ENCODE assay signal across 8 cellular contexts in genomic region chr3:197627160-197627771, GRCh38.
DNase-seq lines count a peak whose midpoint lies in the region; ATAC-seq and TF ChIP-seq lines count a peak whose summit lies in the region.
"Not testable (repeated sequence)": the region's sequence is repeated elsewhere in the genome, so short reads cannot be mapped to it uniquely, and the experiment has no call there.

No MANE protein-coding gene starts in this region.

- not testable (repeated sequence) for TF ChIP-seq RAD21 in liver (IDR thresholded peaks at IDR 0.05)

- not testable (repeated sequence) for TF ChIP-seq EP300 in sigmoid colon (IDR thresholded peaks at IDR 0.05)

- intact Hi-C loops in sigmoid colon (cut with DNase I), result not testable (repeated sequence)

- H3K9ac ChIP-seq in liver (ENCODE audit: low read depth in 1 of 2, low read length in 2 of 2), result not testable (repeated sequence)

- H3K27ac Mint-ChIP-seq in activated T-cell treated with anti-CD3 and anti-CD28 coated beads, Interleukin-2, amount 50 U/mL, for 72 hours, result not testable (repeated sequence)

- not testable (repeated sequence) for H3K27me3 ChIP-seq in AG04450 (ENCODE audit: control insufficient read depth, insufficient read depth, low read length); liver (ENCODE audit: control insufficient read depth in 4 of 4, insufficient read depth in 4 of 4, low read length in 3 of 4); sigmoid colon

- WGBS in liver, result 2% methylated on average over 16 of the region's 67 CpGs
- 0% methylated on average over 30 to 38 of the region's 67 CpGs for WGBS in sigmoid colon, 2 donors

- DNase-seq in AG04450 (ENCODE audit: low read depth, low spot score); epithelial cell of esophagus (ENCODE audit: low read depth); sigmoid colon: not testable (repeated sequence)
- peak; percentile 29 to 41 for DNase-seq in activated T-cell treated with anti-CD3 and anti-CD28 coated beads, Interleukin-2, amount 50 U/mL, for 72 hours

- CTCF ChIA-PET in AG04450 (lab: Charles Lee), result not testable (repeated sequence)

- POLR2A ChIA-PET in AG04450 (lab: Yijun Ruan, JAX), result not testable (repeated sequence)

- TF ChIP-seq POLR2A in sigmoid colon (IDR thresholded peaks at IDR 0.05), result not testable (repeated sequence)

- H3K27me3 Mint-ChIP-seq in activated T-cell treated with anti-CD3 and anti-CD28 coated beads, Interleukin-2, amount 50 U/mL, for 72 hours (ENCODE audit: low read depth), result not testable (repeated sequence)

- peak overlapping the region; percentile 82 to 83 for H3K4me3 Mint-ChIP-seq in activated T-cell treated with anti-CD3 and anti-CD28 coated beads, Interleukin-2, amount 50 U/mL, for 72 hours

- not testable (repeated sequence) for H3K36me3 Mint-ChIP-seq in activated T-cell treated with anti-CD3 and anti-CD28 coated beads, Interleukin-2, amount 50 U/mL, for 72 hours (ENCODE audit: insufficient read depth in 2 of 2)

- ATAC-seq in GM19351 (IDR thresholded peaks at IDR 0.05; ENCODE audit: unreplicated experiment) (peak; percentile 58), HG02852 (IDR thresholded peaks at IDR 0.05; ENCODE audit: unreplicated experiment) (peak; percentile 37)
- ATAC-seq in activated T-cell treated with anti-CD3 and anti-CD28 coated beads, Interleukin-2, amount 50 U/mL, for 72 hours (replicated peaks in 1 of 2), result peak; percentile 62 to 71

- not testable (repeated sequence) for H3K36me3 ChIP-seq in KOPT-K1 (ENCODE audit: insufficient read depth, low read length); liver (ENCODE audit: control insufficient read depth in 4 of 4, insufficient read depth in 3 of 4, low read depth in 1 of 4, low read length in 3 of 4); sigmoid colon

- H3K4me1 Mint-ChIP-seq in activated T-cell treated with anti-CD3 and anti-CD28 coated beads, Interleukin-2, amount 50 U/mL, for 72 hours (ENCODE audit: low read depth), result not testable (repeated sequence)

- H3K9me3 Mint-ChIP-seq in activated T-cell treated with anti-CD3 and anti-CD28 coated beads, Interleukin-2, amount 50 U/mL, for 72 hours, result not testable (repeated sequence)

- not testable (repeated sequence) for TF ChIP-seq CTCF in AG04450 (IDR thresholded peaks at IDR 0.05; ENCODE audit: low read depth, low read length); epithelial cell of esophagus (IDR thresholded peaks at IDR 0.05; ENCODE audit: insufficient read depth, low read depth, low read length, missing control alignments); liver (IDR thresholded peaks at IDR 0.05; ENCODE audit: low read depth, low read length, missing input control); sigmoid colon (IDR thresholded peaks at IDR 0.05)

- H3K27ac ChIP-seq in AG04450 (ENCODE audit: low read depth, low read length), result not testable (repeated sequence)
- H3K27ac ChIP-seq in KOPT-K1 (ENCODE audit: low read depth, low read length, poor library complexity, severe bottlenecking), result peak overlapping the region; percentile 60
- peak overlapping the region; percentile 62 to 71 for H3K27ac ChIP-seq in liver (ENCODE audit: low read depth in 1 of 2, low read length in 2 of 2)
- H3K27ac ChIP-seq in sigmoid colon, result peak overlapping the region; percentile 80 to 92 (median 88)

- H3K9me3 ChIP-seq in AG04450 (ENCODE audit: control insufficient read depth, insufficient read depth, low read length); KOPT-K1 (ENCODE audit: insufficient read depth, low read length, poor library complexity, severe bottlenecking); liver (ENCODE audit: control insufficient read depth in 4 of 4, low read length in 3 of 4); sigmoid colon: not testable (repeated sequence)

- H3K4me3 ChIP-seq in AG04450 (ENCODE audit: low read depth, low read length) (peak overlapping the region; percentile 67), epithelial cell of esophagus (ENCODE audit: low read length) (peak overlapping the region; percentile 59), liver (ENCODE audit: low read depth in 1 of 3, low read length in 3 of 3) (peak overlapping the region; percentile 14 to 67 (median 38)), sigmoid colon (peak overlapping the region; percentile 64 to 89 (median 76))

- H3K4me1 ChIP-seq in liver (ENCODE audit: control insufficient read depth in 4 of 4, insufficient read depth in 4 of 4, low read length in 3 of 4); sigmoid colon: not testable (repeated sequence)
